In the genomic region with DNA sequence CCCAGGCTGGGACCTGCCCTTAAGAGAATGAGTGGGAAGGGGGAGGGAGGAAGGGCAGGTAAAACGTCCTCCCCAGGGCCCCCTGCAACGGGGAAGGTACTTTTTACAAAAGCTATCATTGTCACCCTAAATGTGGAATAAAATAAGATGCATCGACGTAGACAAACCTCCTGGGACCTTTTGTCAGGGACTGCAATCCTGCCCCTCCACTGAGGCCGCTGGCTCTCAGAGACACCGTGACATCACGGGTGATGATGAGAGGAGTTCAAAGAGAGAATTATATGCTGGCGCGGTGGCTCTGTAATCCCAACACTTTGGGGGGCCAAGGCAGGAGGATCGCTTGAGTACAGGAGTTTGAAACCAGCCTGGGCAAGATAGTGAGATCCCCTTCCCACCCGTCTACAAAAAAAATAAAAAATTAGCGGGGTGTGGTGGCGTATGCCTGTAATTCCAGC, we compare ENCODE assay signal across 9 cellular contexts. TPM values are rescaled to one million over a fixed set of nuclear protein-coding genes. Genes with fewer than 3 reads are reported as not detected.
DNase-seq lines count a peak whose midpoint lies in the region; ATAC-seq, FAIRE-seq and TF ChIP-seq lines count a peak whose summit lies in the region.
"Had no signal": no experiment of that assay in that cellular context is flagged by ENCODE, and none has a peak within 500 bp of the region (broad histone marks: within the 10 kb centered on the region; RNA-seq: fewer than 3 reads in every experiment).

No MANE protein-coding gene starts in this region.

- no peak for TF ChIP-seq CTCF in fibroblast of mammary gland (conservative IDR thresholded peaks at IDR 0.05; ENCODE audit: control insufficient read depth, insufficient read depth, low read depth, low read length)
- no peak for TF ChIP-seq CTCF in gastrocnemius medialis (IDR thresholded peaks at IDR 0.05 in 4 of 5, conservative IDR thresholded peaks at IDR 0.05 in 1 of 5)

- TF ChIP-seq POLR2A in GM12892 (IDR thresholded peaks at IDR 0.05; ENCODE audit: low read depth, low read length) (no peak; the same call in 1 of the 2 replicates), gastrocnemius medialis (IDR thresholded peaks at IDR 0.05) (no peak)

- no peaks in the 10 kb centered on the region for H3K27me3 ChIP-seq in SJCRH30
- peaks cover 4 to 14% (median 10%) of the 10 kb centered on the region in 3 donors for H3K27me3 ChIP-seq in gastrocnemius medialis

- FAIRE-seq in GM12892 (lab: Jason Lieb, UNC): peak; percentile 54

- DNase-seq in GM12892 (ENCODE audit: insufficient read length): no peak
- no peak for DNase-seq in SJCRH30
- DNase-seq in fibroblast of mammary gland (ENCODE audit: low read depth): no peak
- no peak for DNase-seq in gastrocnemius medialis
- no peak for DNase-seq in NCI-H345 treated with DMSO at 0.1 percent for 48 hours (lab: John Stamatoyannopoulos, UW; ENCODE audit: unreplicated experiment)
- no peak for DNase-seq in MV-4-11 (lab: John Stamatoyannopoulos, UW)

- H3K4me1 ChIP-seq in SJCRH30 (peaks cover 25% of the 10 kb centered on the region), gastrocnemius medialis (peaks cover 12 to 22% of the 10 kb centered on the region in 2 donors)

- H3K9me3 ChIP-seq in SJCRH30 (replicated peaks): no peaks in the 10 kb centered on the region
- no peaks in the 10 kb centered on the region for H3K9me3 ChIP-seq in gastrocnemius medialis

- intact Hi-C loops in gastrocnemius medialis (cut with DNase I; ENCODE audit: low total_unique reads): loop anchor here (10.0 kb wide), 1 partner anchor 374 kb away; no protein-coding TSS in a partner anchor

- peak overlapping the region; percentile 96 for H3K27ac ChIP-seq in SJCRH30
- peak overlapping the region; percentile 85 to 94 (median 88) for H3K27ac ChIP-seq in gastrocnemius medialis

- in situ Hi-C loops in gastrocnemius medialis (cut with MboI; ENCODE audit: low sequenced_read_pairs in 4 of 4): no loop called here

- H3K4me3 ChIP-seq in SJCRH30 (peak overlapping the region; percentile 67), fibroblast of mammary gland (ENCODE audit: control insufficient read depth, low read depth, low read length) (peak overlapping the region; percentile 46), gastrocnemius medialis (peak overlapping the region; percentile 66 to 94 (median 78))

- ATAC-seq in gastrocnemius medialis (no peak), GM21717 (IDR thresholded peaks at IDR 0.05; ENCODE audit: unreplicated experiment) (no peak), HG03565 (IDR thresholded peaks at IDR 0.05; ENCODE audit: unreplicated experiment) (no peak)

- H3K36me3 ChIP-seq in SJCRH30 (no peaks in the 10 kb centered on the region), gastrocnemius medialis (no peaks in the 10 kb centered on the region)

RNA-seq across cellular contexts. Expression of a gene that starts 1.8 kb away (rescaled TPM):
- 1.2 TPM for polyA plus RNA-seq in GM12892 (2012; ENCODE audit: missing spikeins)
- 13.8 and 14.7 TPM in 2 replicates for total RNA-seq in SJCRH30 (2014; rRNA removed; shearing (Covaris generic))
- 100 to 1,000 TPM; 358 to 988 (median 442) TPM for total RNA-seq in gastrocnemius medialis
- total RNA-seq: NCI-H460 had no signal

RNA-seq across cellular contexts. Expression of a gene that starts 12.2 kb away (rescaled TPM):
- 38.2 TPM for polyA plus RNA-seq in GM12892 (2012; ENCODE audit: missing spikeins)
- total RNA-seq in SJCRH30 (2014; rRNA removed; shearing (Covaris generic)): 0.83 and 2.8 TPM in 2 replicates
- total RNA-seq in gastrocnemius medialis: under 1 TPM in 1 of 4 donors, not detected in 3; 0.15 TPM
- total RNA-seq: NCI-H460 had no signal

RNA-seq across cellular contexts. Expression of a gene that starts 45.4 kb away (rescaled TPM):
- 15.9 TPM for polyA plus RNA-seq in GM12892 (2012; ENCODE audit: missing spikeins)
- total RNA-seq in SJCRH30 (2014; rRNA removed; shearing (Covaris generic)): 52.7 and 56.3 TPM in 2 replicates
- total RNA-seq in gastrocnemius medialis: 10 to 100 TPM; 29.2 to 67.4 (median 45.4) TPM

RNA-seq across cellular contexts. Expression of a gene that starts 45.7 kb away (rescaled TPM):
- 0.70 TPM for polyA plus RNA-seq in GM12892 (2012; ENCODE audit: missing spikeins)
- 0.89 and 1.2 TPM in 2 replicates for total RNA-seq in SJCRH30 (2014; rRNA removed; shearing (Covaris generic))
- 10 to 100 TPM in 1 of 4 donors, 1 to 10 TPM in 2, not detected in 1; 1.2 to 11.0 (median 1.9) TPM for total RNA-seq in gastrocnemius medialis

RNA-seq across cellular contexts. Expression of a gene that starts 46.8 kb away (rescaled TPM):
- 28.7 TPM for polyA plus RNA-seq in GM12892 (2012; ENCODE audit: missing spikeins)
- total RNA-seq in SJCRH30 (2014; rRNA removed; shearing (Covaris generic)): 74.4 and 75.2 TPM in 2 replicates
- total RNA-seq in gastrocnemius medialis: 10 to 100 TPM in 1 of 4 donors, 1 to 10 TPM in 3; 4.0 to 18.3 (median 6.0) TPM

Comparison
In these comparisons a context has a peak if more than half of its experiments do, and no peak if none do; other contexts are left out.
1. RNA of a gene that starts 1.8 kb away (total RNA-seq): 358 to 988 TPM in gastrocnemius medialis; 13.8 to 14.7 TPM in SJCRH30; every median in the first group is over 10 times any median in the second.
2. Peak in every context shown above with its lines, with median percentiles within 50 percentile points of each other: H3K4me3 ChIP-seq.